Comparison of ENCODE assay signal across 20 cellular contexts in the genomic region with DNA sequence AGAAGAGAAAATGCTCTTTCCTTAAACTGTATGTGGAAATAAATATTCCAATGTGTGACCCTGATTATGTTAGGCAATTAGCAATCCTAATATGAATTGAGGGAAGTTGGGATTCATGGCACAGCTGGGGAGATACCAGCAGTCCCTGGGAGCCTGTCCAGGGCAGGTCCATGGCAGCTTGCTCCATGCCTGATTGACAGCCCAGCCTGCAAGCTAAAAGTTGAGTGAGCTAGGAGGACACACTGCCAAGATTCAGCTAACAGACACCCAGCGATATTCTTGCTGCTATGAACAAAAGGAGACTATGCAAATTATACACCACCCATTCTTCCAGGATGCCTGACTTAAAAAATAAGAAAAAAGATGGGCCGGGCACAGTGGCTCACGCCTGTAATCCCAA. TPM values are rescaled to one million over a fixed set of nuclear protein-coding genes. Genes with fewer than 3 reads are reported as not detected.
DNase-seq lines count a peak whose midpoint lies in the region; ATAC-seq and TF ChIP-seq lines count a peak whose summit lies in the region.
"Had no signal": no experiment of that assay in that cellular context is flagged by ENCODE, and none has a peak within 500 bp of the region (broad histone marks: within the 10 kb centered on the region; RNA-seq: fewer than 3 reads in every experiment).

No MANE protein-coding gene starts in this region.

- H3K27me3 Mint-ChIP-seq in activated CD4-positive, alpha-beta T cell treated with anti-CD3 and anti-CD28 coated beads, Interleukin-2, amount 10 ng/mL, durations not matched to agents 24 days and 14 days, result peaks cover 3% of the 10 kb centered on the region
- H3K27me3 Mint-ChIP-seq: memory B cell had no signal

- peaks cover 66% of the 10 kb centered on the region for H3K4me1 ChIP-seq in GM23248 (ENCODE audit: insufficient read depth)
- H3K4me1 ChIP-seq in left ventricle myocardium inferior, result peaks cover 79% of the 10 kb centered on the region
- H3K4me1 ChIP-seq in gastrocnemius medialis, result peaks cover 45 to 66% of the 10 kb centered on the region in 2 donors

- peaks cover 65% of the 10 kb centered on the region for H3K36me3 ChIP-seq in GM23248 (ENCODE audit: low read depth)
- no peaks in the 10 kb centered on the region for H3K36me3 ChIP-seq in SU-DHL-6 (ENCODE audit: low read length)
- H3K36me3 ChIP-seq in left ventricle myocardium inferior, result peaks cover 15% of the 10 kb centered on the region
- no peaks in the 10 kb centered on the region for H3K36me3 ChIP-seq in gastrocnemius medialis
- H3K36me3 ChIP-seq: thoracic aorta had no signal

- no peaks in the 10 kb centered on the region for H3K9me3 Mint-ChIP-seq in activated CD4-positive, alpha-beta T cell treated with anti-CD3 and anti-CD28 coated beads, Interleukin-2, amount 10 ng/mL, durations not matched to agents 24 days and 14 days
- H3K9me3 Mint-ChIP-seq: activated naive CD4-positive, alpha-beta T cell treated with anti-CD3 and anti-CD28 coated beads, Interleukin-2, amount 10 ng/mL, durations not matched to agents 7 days and 5 days; memory B cell; stimulated activated memory B cell treated with anti-CD40 and anti-IgM and Interleukin-4, amounts not matched to agents 10 μg/mL and 1 μg/mL and 100 μg/mL, for 72 hours had no signal

- no peaks in the 10 kb centered on the region for H4K20me1 ChIP-seq in GM23248 (ENCODE audit: insufficient read depth)
- no peaks in the 10 kb centered on the region for H4K20me1 ChIP-seq in SU-DHL-6 (ENCODE audit: low read depth, low read length)

- H3K9me3 ChIP-seq in GM23248 (ENCODE audit: low read depth) (no peaks in the 10 kb centered on the region), SU-DHL-6 (ENCODE audit: insufficient read depth, low read length) (no peaks in the 10 kb centered on the region), left ventricle myocardium inferior (replicated peaks) (peaks cover 6% of the 10 kb centered on the region), gastrocnemius medialis (no peaks in the 10 kb centered on the region)
- H3K9me3 ChIP-seq: SJSA1, thoracic aorta had no signal

- peaks cover 15% of the 10 kb centered on the region for H3K4me1 Mint-ChIP-seq in activated CD4-positive, alpha-beta T cell treated with anti-CD3 and anti-CD28 coated beads, Interleukin-2, amount 10 ng/mL, durations not matched to agents 24 days and 14 days

- H3K36me3 Mint-ChIP-seq in activated CD4-positive, alpha-beta T cell treated with anti-CD3 and anti-CD28 coated beads, Interleukin-2, amount 10 ng/mL, durations not matched to agents 24 days and 14 days (ENCODE audit: low read depth), result no peaks in the 10 kb centered on the region
- H3K36me3 Mint-ChIP-seq: activated naive CD4-positive, alpha-beta T cell treated with anti-CD3 and anti-CD28 coated beads, Interleukin-2, amount 10 ng/mL, durations not matched to agents 7 days and 5 days had no signal

- no peaks in the 10 kb centered on the region for H3K27me3 ChIP-seq in GM23248 (replicated peaks; ENCODE audit: insufficient read depth)
- no peaks in the 10 kb centered on the region for H3K27me3 ChIP-seq in SU-DHL-6 (ENCODE audit: low read length)
- no peaks in the 10 kb centered on the region for H3K27me3 ChIP-seq in left ventricle myocardium inferior (ENCODE audit: low read depth)
- peaks cover 0 to 4% (median 0%) of the 10 kb centered on the region in 3 donors for H3K27me3 ChIP-seq in gastrocnemius medialis
- H3K27me3 ChIP-seq: SJSA1 had no signal

- H3K4me3 ChIP-seq in GM23248, result no peak overlapping the region
- no peak overlapping the region for H3K4me3 ChIP-seq in SU-DHL-6 (ENCODE audit: insufficient read depth, low read length, poor library complexity, severe bottlenecking)
- H3K4me3 ChIP-seq in left ventricle myocardium inferior, result no peak overlapping the region
- peak overlapping the region in 1 of 4 donors; percentile 5 for H3K4me3 ChIP-seq in gastrocnemius medialis
- H3K4me3 ChIP-seq: SJSA1, thoracic aorta had no signal

- intact Hi-C loops in left ventricle myocardium inferior (cut with micrococcal nuclease), result loop anchor here (10.0 kb wide), 1 partner anchor 50 kb away; no protein-coding TSS in a partner anchor
- intact Hi-C loops in gastrocnemius medialis (cut with DNase I; ENCODE audit: low total_unique reads), result no loop called here
- intact Hi-C loops in activated CD4-positive, alpha-beta T cell treated with anti-CD3 and anti-CD28 coated beads, Interleukin-2, amount 10 ng/mL, durations not matched to agents 24 days and 14 days (cut with micrococcal nuclease), result no loop called here

- H3K79me2 ChIP-seq in GM23248 (ENCODE audit: insufficient read depth), result peaks cover 83% of the 10 kb centered on the region
- no peaks in the 10 kb centered on the region for H3K79me2 ChIP-seq in SU-DHL-6 (ENCODE audit: insufficient read depth, low read length)

- H3K27ac ChIP-seq in GM23248 (peak overlapping the region; percentile 90), SU-DHL-6 (ENCODE audit: low read depth, low read length) (0 out of 2 replicates have a peak overlapping the region, but pooled peaks have one; percentile 7), left ventricle myocardium inferior (replicated peaks) (peak overlapping the region; percentile 17), gastrocnemius medialis (peak overlapping the region; percentile 34 to 62 (median 50))
- H3K27ac ChIP-seq: SJSA1, thoracic aorta had no signal

- H3F3A ChIP-seq in GM23248 (ENCODE audit: insufficient read depth) (peaks cover 100% of the 10 kb centered on the region), SU-DHL-6 (ENCODE audit: insufficient read depth) (no peaks in the 10 kb centered on the region)

- TF ChIP-seq POLR2A in gastrocnemius medialis (IDR thresholded peaks at IDR 0.05), result no peak

- no peak overlapping the region for H2AFZ ChIP-seq in GM23248
- peak overlapping the region; percentile 2 for H2AFZ ChIP-seq in SU-DHL-6 (ENCODE audit: low read depth, low read length, severe bottlenecking)

- H3K9me2 ChIP-seq in GM23248 (ENCODE audit: insufficient read depth) (no peaks in the 10 kb centered on the region), SU-DHL-6 (replicated peaks; ENCODE audit: insufficient read depth, low read length) (no peaks in the 10 kb centered on the region)

- H3K4me3 Mint-ChIP-seq in activated CD4-positive, alpha-beta T cell treated with anti-CD3 and anti-CD28 coated beads, Interleukin-2, amount 10 ng/mL, durations not matched to agents 24 days and 14 days, result no peak overlapping the region
- H3K4me3 Mint-ChIP-seq: activated B cell treated with CpG ODN at 0.5 μM for 24 hours; activated naive CD4-positive, alpha-beta T cell treated with anti-CD3 and anti-CD28 coated beads, Interleukin-2, amount 10 ng/mL, durations not matched to agents 7 days and 5 days; memory B cell; stimulated activated memory B cell treated with anti-CD40 and anti-IgM and Interleukin-4, amounts not matched to agents 10 μg/mL and 1 μg/mL and 100 μg/mL, for 72 hours had no signal

- H3K9ac ChIP-seq in GM23248 (peak overlapping the region; percentile 96), SU-DHL-6 (ENCODE audit: low read length) (no peak overlapping the region)

- no peak overlapping the region for H3K27ac Mint-ChIP-seq in activated CD4-positive, alpha-beta T cell treated with anti-CD3 and anti-CD28 coated beads, Interleukin-2, amount 10 ng/mL, durations not matched to agents 24 days and 14 days
- H3K27ac Mint-ChIP-seq: activated B cell treated with CpG ODN at 0.5 μM for 24 hours; activated naive CD4-positive, alpha-beta T cell treated with anti-CD3 and anti-CD28 coated beads, Interleukin-2, amount 10 ng/mL, durations not matched to agents 7 days and 5 days had no signal

- 85% methylated on average over 3 of the region's 3 CpGs for WGBS in GM23248 (ENCODE audit: low coverage in 1 of 2, low lambda C conversion rate in 2 of 2, missing lambda C conversion rate in 2 of 2), 2 experiments

- DNase-seq in GM23248 (no peak), left ventricle myocardium inferior (no peak), gastrocnemius medialis (peak; percentile 80 to 84), C1 segment of cervical spinal cord (lab: John Stamatoyannopoulos, UW) (no peak)
- no peak for DNase-seq in activated CD4-positive, alpha-beta T cell treated with anti-CD3 and anti-CD28 coated beads, Interleukin-2, amount 10 ng/mL, durations not matched to agents 24 days and 14 days
- DNase-seq: activated B cell treated with CpG ODN at 0.5 μM for 24 hours; activated CD8-positive, alpha-beta memory T cell treated with anti-CD3 and anti-CD28 coated beads for 24 hours; activated naive CD4-positive, alpha-beta T cell treated with anti-CD3 and anti-CD28 coated beads, Interleukin-2, amount 10 ng/mL, durations not matched to agents 7 days and 5 days; activated T-cell treated with anti-CD3 and anti-CD28 coated beads, Interleukin-2, amount 50 U/mL, for 48 hours; Calu3; Kasumi-1; NCI-H526 treated with DMSO at 0.1 percent for 48 hours; OCI-M1; T-helper 9 cell had no signal

- TF ChIP-seq CTCF in SU-DHL-6 (IDR thresholded peaks at IDR 0.05; ENCODE audit: insufficient read depth, low read length, poor library complexity, severe bottlenecking) (no peak), left ventricle myocardium inferior (IDR thresholded peaks at IDR 0.05; ENCODE audit: borderline replicate concordance) (no peak), gastrocnemius medialis (IDR thresholded peaks at IDR 0.05 in 4 of 5, conservative IDR thresholded peaks at IDR 0.05 in 1 of 5) (no peak)

- ATAC-seq in gastrocnemius medialis, result peak; percentile 79 to 88
- ATAC-seq in GM21528 (IDR thresholded peaks at IDR 0.05; ENCODE audit: low FRiP score, unreplicated experiment), result no peak

- peak overlapping the region; percentile 4 for H3K4me2 ChIP-seq in GM23248 (ENCODE audit: unreplicated experiment)
- H3K4me2 ChIP-seq in SU-DHL-6 (ENCODE audit: low read depth, low read length, poor library complexity, severe bottlenecking), result peak overlapping the region; percentile 16

- in situ Hi-C loops in GM23248 (cut with MboI) (no loop called here), gastrocnemius medialis (cut with MboI; ENCODE audit: low sequenced_read_pairs in 4 of 4) (no loop called here)

RNA-seq across cellular contexts. Expression of gene TGFBI, which starts 6.2 kb away (rescaled TPM):
- 7,109 and 7,351 TPM in 2 replicates for total RNA-seq in GM23248 (2014; rRNA removed; shearing (Covaris generic))
- polyA plus RNA-seq in GM23248 (2016; fragmentation: Nextera tagmentation; extraction: Ambion mirVana), result 7,159 and 7,358 TPM in 2 replicates
- total RNA-seq in left ventricle myocardium inferior, result 43.4 TPM
- 10 to 100 TPM; 38.4 to 48.0 (median 40.0) TPM for total RNA-seq in gastrocnemius medialis
- not detected in 2 replicates for total RNA-seq in activated CD4-positive, alpha-beta T cell treated with anti-CD3 and anti-CD28 coated beads, Interleukin-2, amount 10 ng/mL, durations not matched to agents 24 days and 14 days

Comparison
In these comparisons a context has a peak if more than half of its experiments do, and no peak if none do; other contexts are left out.
1. DNase-seq: peak in gastrocnemius medialis (2 of 2); none in GM23248 (single experiment), left ventricle myocardium inferior (single experiment), activated CD4-positive, alpha-beta T cell treated with anti-CD3 and anti-CD28 coated beads, Interleukin-2, amount 10 ng/mL, durations not matched to agents 24 days and 14 days (single experiment) and C1 segment of cervical spinal cord (0 of 14).
2. H3K27ac ChIP-seq: peak in every context shown above with its lines; median percentile 90 in GM23248; 50 in gastrocnemius medialis; 17 in left ventricle myocardium inferior; 7 in SU-DHL-6.
3. RNA of gene TGFBI, which starts 6.2 kb away (total RNA-seq): 7,109 to 7,351 TPM in GM23248; 43.4 TPM in left ventricle myocardium inferior (single experiment), 38.4 to 48.0 TPM in gastrocnemius medialis and not detected in activated CD4-positive, alpha-beta T cell treated with anti-CD3 and anti-CD28 coated beads, Interleukin-2, amount 10 ng/mL, durations not matched to agents 24 days and 14 days; every median in the first group is over 100 times any median in the second.